9 cellular contexts compared by ENCODE assay signal in the genomic region with DNA sequence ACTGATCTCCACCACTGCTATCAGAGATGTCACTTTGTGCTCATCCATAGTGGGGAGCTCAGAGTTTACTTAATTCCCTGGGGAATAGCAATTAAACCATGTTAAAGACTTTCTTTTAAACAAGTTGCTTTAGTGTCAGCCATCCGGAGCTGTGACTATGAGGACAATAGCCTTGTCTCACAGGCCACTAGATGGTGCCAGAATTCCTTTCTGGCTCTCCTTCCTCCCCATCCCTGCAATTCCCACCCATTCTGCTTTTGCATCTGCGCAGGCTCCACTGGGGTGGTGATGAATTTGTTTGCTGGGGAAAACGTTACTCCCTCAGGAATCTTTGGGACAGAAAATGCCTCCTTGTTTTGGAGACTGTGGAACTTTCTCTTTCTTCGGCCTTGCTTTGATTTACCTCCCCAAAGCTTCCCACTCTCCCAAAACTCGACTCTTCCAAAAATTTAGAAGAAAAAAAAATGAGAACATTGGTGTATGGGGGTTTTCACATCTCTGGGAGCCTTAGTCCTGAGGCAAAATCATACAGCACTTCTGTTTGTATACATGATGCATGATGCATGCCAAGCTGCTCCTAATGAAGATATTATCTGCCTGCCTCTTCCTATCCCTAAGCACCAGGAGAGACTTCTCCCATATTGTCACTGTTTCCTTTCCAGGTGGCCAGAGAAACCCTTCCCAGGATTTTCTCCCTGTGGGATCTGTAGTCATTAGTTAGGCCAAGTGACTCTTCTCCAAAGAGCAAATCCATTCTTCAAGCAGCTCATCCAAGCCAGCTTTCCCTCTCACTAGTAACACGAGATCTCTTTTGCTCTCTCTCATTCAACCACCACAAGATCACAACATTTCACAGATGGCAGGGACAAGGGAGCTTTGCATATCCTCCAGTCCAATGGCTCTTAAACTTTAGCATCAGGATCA.
DNase-seq lines count a peak whose midpoint lies in the region; ATAC-seq and TF ChIP-seq lines count a peak whose summit lies in the region.
"Had no signal": no experiment of that assay in that cellular context is flagged by ENCODE, and none has a peak within 500 bp of the region (broad histone marks: within the 10 kb centered on the region; RNA-seq: fewer than 3 reads in every experiment).

No MANE protein-coding gene starts in this region.

- H3K4me3 Mint-ChIP-seq in chondrocyte (ENCODE audit: unreplicated experiment) = no peak overlapping the region

- no peaks in the 10 kb centered on the region for H3K4me1 Mint-ChIP-seq in chondrocyte (ENCODE audit: low read depth)

- H3K4me3 ChIP-seq in AG10803 (ENCODE audit: low read length) = no peak overlapping the region
- H3K4me3 ChIP-seq in esophagus squamous epithelium = no peak overlapping the region

- H3K9me3 ChIP-seq in esophagus squamous epithelium = no peaks in the 10 kb centered on the region

- TF ChIP-seq CTCF in AG10803 (conservative IDR thresholded peaks at IDR 0.05; ENCODE audit: low read length) = peak; percentile 70
- TF ChIP-seq CTCF in chondrocyte (IDR thresholded peaks at IDR 0.05) = peak; percentile 83
- peak in 2 of 6 experiments; percentile 39 to 41 for TF ChIP-seq CTCF in esophagus squamous epithelium (IDR thresholded peaks at IDR 0.05)

- no peaks in the 10 kb centered on the region for H3K36me3 ChIP-seq in esophagus squamous epithelium

- no peaks in the 10 kb centered on the region for H3K9me3 Mint-ChIP-seq in chondrocyte (ENCODE audit: low read depth)

- peaks cover 13% of the 10 kb centered on the region for H3K27me3 Mint-ChIP-seq in chondrocyte (ENCODE audit: low read depth)

- intact Hi-C loops in esophagus squamous epithelium (cut with DNase I) = no loop called here

- no peaks in the 10 kb centered on the region for H3K36me3 Mint-ChIP-seq in chondrocyte (ENCODE audit: low read depth)

- TF ChIP-seq POLR2A in esophagus squamous epithelium (IDR thresholded peaks at IDR 0.05) = no peak

- H3K27ac ChIP-seq in esophagus squamous epithelium = no peak overlapping the region
- H3K27ac ChIP-seq: epithelial cell of prostate had no signal

- no peak overlapping the region for H3K27ac Mint-ChIP-seq in chondrocyte (ENCODE audit: unreplicated experiment)

- H3K4me1 ChIP-seq in esophagus squamous epithelium = no peaks in the 10 kb centered on the region

- no peak for ATAC-seq in HG02610 (IDR thresholded peaks at IDR 0.05; ENCODE audit: unreplicated experiment)
- no peak for ATAC-seq in GM18873 (IDR thresholded peaks at IDR 0.05; ENCODE audit: low FRiP score, unreplicated experiment)

- 15 to 32% methylated on average over 6 of the region's 6 CpGs for WGBS in esophagus squamous epithelium, 2 donors

- H3K27me3 ChIP-seq in esophagus squamous epithelium = no peaks in the 10 kb centered on the region

- DNase-seq in AG10803 (ENCODE audit: low read depth) (peak; percentile 45), H4 (ENCODE audit: low spot score) (peak; percentile 6), NCI-H460 (ENCODE audit: extremely low read depth, low read depth) (peak; percentile 12), chondrocyte (ENCODE audit: low spot score) (no peak), midbrain (lab: John Stamatoyannopoulos, UW) (peak; percentile 85), esophagus squamous epithelium (lab: John Stamatoyannopoulos, UW) (no peak)

Comparison
In these comparisons a context has a peak if more than half of its experiments do, and no peak if none do; other contexts are left out.
1. DNase-seq: peak in AG10803 (single experiment), H4 (single experiment), NCI-H460 (single experiment) and midbrain (single experiment); none in chondrocyte (single experiment) and esophagus squamous epithelium (single experiment).